8 cellular contexts compared by ENCODE assay signal in the genomic region with DNA sequence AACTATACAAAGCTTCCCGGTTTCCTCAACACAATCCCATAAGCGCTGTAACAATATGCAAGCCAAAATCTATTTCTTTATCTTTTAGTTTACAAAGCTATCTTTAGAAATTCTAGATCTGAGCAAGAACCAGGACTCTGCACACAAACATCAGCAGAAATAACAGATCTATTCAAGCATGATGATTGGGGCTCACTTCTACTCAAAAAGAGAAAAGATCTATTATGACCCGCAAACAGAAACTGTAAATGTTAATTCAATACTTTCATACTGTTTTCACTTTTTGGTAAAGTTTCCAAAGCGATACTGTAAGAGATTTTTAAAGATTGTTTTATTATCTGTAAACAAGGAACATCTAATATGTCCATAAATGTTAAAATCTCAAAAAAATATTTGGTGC.
DNase-seq lines count a peak whose midpoint lies in the region; ATAC-seq, FAIRE-seq and TF ChIP-seq lines count a peak whose summit lies in the region.

No MANE protein-coding gene starts in this region.

- TF ChIP-seq POLR2A in sigmoid colon (IDR thresholded peaks at IDR 0.05) = no peak

- FAIRE-seq in GM18507 (lab: Jason Lieb, UNC) = peak; percentile 76

- ATAC-seq in HG03097 (IDR thresholded peaks at IDR 0.05; ENCODE audit: low FRiP score, unreplicated experiment) = no peak

- H3K4me1 ChIP-seq in sigmoid colon = peaks cover 0 to 61% (median 49%) of the 10 kb centered on the region in 4 donors

- 14 to 50% methylated on average over 4 of the region's 4 CpGs for WGBS in sigmoid colon, 2 donors

- H3K9me3 ChIP-seq in sigmoid colon = no peaks in the 10 kb centered on the region

- H3K36me3 ChIP-seq in sigmoid colon = no peaks in the 10 kb centered on the region

- H3K27ac ChIP-seq in sigmoid colon = peak overlapping the region; percentile 92 to 98 (median 96)

- TF ChIP-seq EP300 in sigmoid colon (IDR thresholded peaks at IDR 0.05) = no peak

- no peaks in the 10 kb centered on the region for H3K27me3 ChIP-seq in sigmoid colon

- TF ChIP-seq CTCF in epithelial cell of esophagus (IDR thresholded peaks at IDR 0.05; ENCODE audit: insufficient read depth, low read depth, low read length, missing control alignments) (no peak), sigmoid colon (IDR thresholded peaks at IDR 0.05) (no peak)

- peak overlapping the region; percentile 95 for H3K4me3 ChIP-seq in epithelial cell of esophagus (ENCODE audit: low read length)
- peak overlapping the region; percentile 93 to 98 (median 97) for H3K4me3 ChIP-seq in sigmoid colon

- DNase-seq in GM18507 (ENCODE audit: extremely low spot score, insufficient read length, low read depth) (no peak), NCI-H69 (lab: John Stamatoyannopoulos, UW) (peak; percentile 22), epithelial cell of esophagus (ENCODE audit: low read depth) (no peak), sigmoid colon (no peak), foreskin melanocyte (no peak), SIG-M5 (lab: John Stamatoyannopoulos, UW) (no peak)
- no peak for DNase-seq in NK-92 treated with Interleukin-12 subunit alpha and Interleukin-12 subunit beta, amount 100 ng/mL, for 24 hours (lab: John Stamatoyannopoulos, UW)

- intact Hi-C loops in sigmoid colon (cut with DNase I) = loop anchor here (2.0 to 5.0 kb wide), 3 partner anchors 63 to 451 kb away; no protein-coding TSS in a partner anchor
